Comparison of ENCODE assay signal across 1 cellular context in the genomic region with DNA sequence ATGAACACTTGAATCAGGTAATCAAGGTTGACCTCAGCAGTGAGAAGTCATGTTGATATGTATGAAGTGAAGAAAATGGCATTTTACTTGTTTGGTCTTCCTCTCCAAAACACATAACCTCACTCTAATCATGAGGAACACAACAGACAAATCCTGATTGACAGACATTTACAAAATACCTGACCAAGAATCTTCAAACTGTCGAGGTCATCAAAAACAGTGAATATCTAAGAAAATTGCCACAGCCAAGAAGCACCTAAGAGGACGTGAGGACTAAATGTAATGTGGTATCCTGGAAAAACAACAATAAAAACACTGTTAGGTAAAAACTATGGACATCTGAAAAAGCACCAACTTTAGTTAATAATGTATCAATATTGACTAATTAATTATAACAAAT.
TF ChIP-seq lines count a peak whose summit lies in the region.

No MANE protein-coding gene starts in this region.

TF ChIP-seq in HepG2, 621 proteins besides CTCF, POLR2A, EP300 and RAD21 (continued from another document):
- TF ChIP-seq FOXC1 (CRISPR knock-in tag; IDR thresholded peaks at IDR 0.05; ENCODE audit: borderline replicate concordance) (no peak), MAFK (conservative IDR thresholded peaks at IDR 0.05 in 1 of 2, IDR thresholded peaks at IDR 0.05 in 1 of 2; ENCODE audit: low read length in 2 of 2) (peak; percentile 8 to 57; a peak in 2 of 4 replicates), MAFF (IDR thresholded peaks at IDR 0.05; ENCODE audit: low read depth, low read length) (peak; percentile 37; the same call in 1 of the 2 replicates)
